In genomic region chrX:118536687-118537461, GRCh38 we compare ENCODE assay signal across 8 cellular contexts. TPM values are rescaled to one million over a fixed set of nuclear protein-coding genes. Genes with fewer than 3 reads are reported as not detected.
DNase-seq lines count a peak whose midpoint lies in the region; ATAC-seq, FAIRE-seq and TF ChIP-seq lines count a peak whose summit lies in the region.

No MANE protein-coding gene starts in this region.

- WGBS in GM12878 (ENCODE audit: insufficient coverage, insufficient replicate concordance, low lambda C conversion rate, missing lambda C conversion rate) = 1% methylated on average over 6 of the region's 6 CpGs

- H3K9ac ChIP-seq in GM12878 (ENCODE audit: control insufficient read depth, insufficient read depth, low read length) = peak overlapping the region; percentile 59

- no peak for TF ChIP-seq POLR2A in GM12878 (IDR thresholded peaks at IDR 0.05; ENCODE audit: low read depth, low read length)

- BruUV-seq in GM12878 (replicated peaks; lab: Mats Ljungman, UMichigan) = no TSS peak

- H3K4me2 ChIP-seq in GM12878 (ENCODE audit: control insufficient read depth, insufficient read depth) = peak overlapping the region; percentile 68

- in situ Hi-C loops in GM12878 (cut with MboI) = no loop called here

- H3K36me3 Mint-ChIP-seq in CD8-positive, alpha-beta T cell = peaks cover 10% of the 10 kb centered on the region
- H3K36me3 Mint-ChIP-seq in mesothelial cell of epicardium = peaks cover 8% of the 10 kb centered on the region

- peaks cover 64% of the 10 kb centered on the region for H3K4me1 Mint-ChIP-seq in CD8-positive, alpha-beta T cell (ENCODE audit: low read depth)
- H3K4me1 Mint-ChIP-seq in mesothelial cell of epicardium = peaks cover 46% of the 10 kb centered on the region

- no peaks in the 10 kb centered on the region for H3K9me3 ChIP-seq in CD8-positive, alpha-beta T cell (ENCODE audit: low read length)
- no peaks in the 10 kb centered on the region for H3K9me3 ChIP-seq in GM12878 (replicated peaks; ENCODE audit: control insufficient read depth, insufficient read depth, low read length)

- peak overlapping the region; percentile 9 for H3K4me3 ChIP-seq in CD8-positive, alpha-beta T cell (ENCODE audit: low read depth, low read length)
- peak overlapping the region; percentile 31 for H3K4me3 ChIP-seq in GM12878

- FAIRE-seq in GM12878 (lab: Jason Lieb, UNC) = no peak

- no peaks in the 10 kb centered on the region for H3K36me3 ChIP-seq in CD8-positive, alpha-beta T cell (ENCODE audit: insufficient read depth, low read length)
- no peaks in the 10 kb centered on the region for H3K36me3 ChIP-seq in GM12878 (ENCODE audit: control insufficient read depth in 2 of 2, insufficient read depth in 2 of 2, low read length in 1 of 2)

- RAD21 ChIA-PET in GM12878 (lab: Charles Lee; ENCODE audit: unreplicated experiment) = interaction anchor here (1.2 kb wide), 1 partner anchor 8 kb away, joined by 4 read pairs; no protein-coding TSS in a partner anchor

- peaks cover 10% of the 10 kb centered on the region for H3K79me2 ChIP-seq in GM12878 (ENCODE audit: control insufficient read depth, insufficient read depth, low read length)

- H3K4me1 ChIP-seq in CD8-positive, alpha-beta T cell (ENCODE audit: insufficient read depth, low read length) = peaks cover 57% of the 10 kb centered on the region
- peaks cover 8% of the 10 kb centered on the region for H3K4me1 ChIP-seq in GM12878 (ENCODE audit: control insufficient read depth, insufficient read depth, low read length)

- POLR2A ChIA-PET in CD8-positive, alpha-beta T cell (lab: Charles Lee) = interaction anchor here (1.0 to 1.1 kb wide), 2 partner anchors 37 to 40 kb away, joined by 3 to 5 read pairs; no protein-coding TSS in a partner anchor
- POLR2A ChIA-PET in GM12878 (lab: Charles Lee) = interaction anchor here (2.0 to 2.4 kb wide), 2 partner anchors 8 to 39 kb away, joined by 7 to 9 read pairs; no protein-coding TSS in a partner anchor

- TF ChIP-seq CTCF in CD8-positive, alpha-beta T cell (IDR thresholded peaks at IDR 0.05) = peak; percentile 53
- TF ChIP-seq CTCF in GM12878 (IDR thresholded peaks at IDR 0.05 in 2 of 3, conservative IDR thresholded peaks at IDR 0.05 in 1 of 3; ENCODE audit: control insufficient read depth in 2 of 3, extremely low read depth in 1 of 3, insufficient read depth in 1 of 3, low read depth in 3 of 3, low read length in 3 of 3) (peak; percentile 34 to 55 (median 51)), mesothelial cell of epicardium (IDR thresholded peaks at IDR 0.05; ENCODE audit: unreplicated experiment) (peak; percentile 34)

- intact Hi-C loops in CD8-positive, alpha-beta T cell (cut with DNase I, micrococcal nuclease) = loop anchor here (2.0 to 5.0 kb wide), 5 partner anchors 16 to 190 kb away; partner anchors contain the start of gene WDR44 (in 1 of the 2)
- intact Hi-C loops in GM12878 (cut with micrococcal nuclease; ENCODE audit: unreplicated experiment) = loop anchor here (2.0 to 5.0 kb wide), 2 partner anchors 40 to 190 kb away; partner anchors contain the start of gene WDR44

- TF ChIP-seq EP300 in GM12878 (IDR thresholded peaks at IDR 0.05; ENCODE audit: borderline replicate concordance in 1 of 2, control insufficient read depth in 1 of 2, low read depth in 2 of 2, low read length in 2 of 2) = no peak

- H3K27me3 Mint-ChIP-seq in CD8-positive, alpha-beta T cell (ENCODE audit: low read depth) = no peaks in the 10 kb centered on the region
- H3K27me3 Mint-ChIP-seq in mesothelial cell of epicardium (ENCODE audit: low read depth) = no peaks in the 10 kb centered on the region

- no peaks in the 10 kb centered on the region for H3K9me3 Mint-ChIP-seq in CD8-positive, alpha-beta T cell
- peaks cover 31% of the 10 kb centered on the region for H3K9me3 Mint-ChIP-seq in mesothelial cell of epicardium

- H2AFZ ChIP-seq in GM12878 (ENCODE audit: control insufficient read depth, low read depth, low read length) = peak overlapping the region; percentile 67

- H4K20me1 ChIP-seq in GM12878 (ENCODE audit: control insufficient read depth, insufficient read depth) = no peaks in the 10 kb centered on the region

- no peaks in the 10 kb centered on the region for H3K27me3 ChIP-seq in CD8-positive, alpha-beta T cell (ENCODE audit: insufficient read depth, low read length)
- H3K27me3 ChIP-seq in GM12878 (replicated peaks in 1 of 2; ENCODE audit: control insufficient read depth in 2 of 2, insufficient read depth in 2 of 2, low read length in 1 of 2) = no peaks in the 10 kb centered on the region

- 0 out of 2 replicates have a peak, but pooled peaks have one; percentile 20 for TF ChIP-seq RAD21 in GM12878 (IDR thresholded peaks at IDR 0.05; ENCODE audit: insufficient read depth, low read depth, low read length)

- peak; percentile 87 for ATAC-seq in CD8-positive, alpha-beta T cell
- ATAC-seq in GM19372 (IDR thresholded peaks at IDR 0.05; ENCODE audit: low read depth, unreplicated experiment) = peak; percentile 58
- peak; percentile 64 for ATAC-seq in HG03196 (IDR thresholded peaks at IDR 0.05; ENCODE audit: unreplicated experiment)
- peak; percentile 73 for ATAC-seq in SK-N-SH treated with all-trans-retinoic acid at 6 μM for 48 hours
- ATAC-seq in GM12878 = peak; percentile 87

- CTCF ChIA-PET in CD8-positive, alpha-beta T cell (lab: Charles Lee) = interaction anchor here (0.9 to 5.2 kb wide), 6 partner anchors 7 to 63 kb away, joined by 3 to 28 read pairs (median 4); partner anchors contain the start of gene DOCK11
- CTCF ChIA-PET in GM12878 (lab: Yijun Ruan, JAX) = interaction anchor here (0.7 to 2.8 kb wide), 3 partner anchors 9 to 498 kb away, joined by 3 to 9 read pairs (median 5); no protein-coding TSS in a partner anchor

- peak overlapping the region; percentile 80 for H3K27ac Mint-ChIP-seq in CD8-positive, alpha-beta T cell
- H3K27ac Mint-ChIP-seq in mesothelial cell of epicardium = peak overlapping the region; percentile 88

- no peak overlapping the region for H3K27ac ChIP-seq in CD8-positive, alpha-beta T cell (ENCODE audit: low read depth, low read length)
- H3K27ac ChIP-seq in GM12878 (ENCODE audit: control insufficient read depth, insufficient read depth) = peak overlapping the region; percentile 85

- peak; percentile 1 to 58 (median 40) for DNase-seq in CD8-positive, alpha-beta T cell
- DNase-seq in GM12878 (ENCODE audit: low read depth, low spot score) (peak; percentile 33), mesothelial cell of epicardium (ENCODE audit: low spot score in 2 of 2, unreplicated experiment in 2 of 2) (no peak), mucosa of gallbladder (ENCODE audit: low spot score) (no peak), NCI-H774 (lab: John Stamatoyannopoulos, UW) (no peak)

- H3K4me3 Mint-ChIP-seq in CD8-positive, alpha-beta T cell = peak overlapping the region; percentile 35
- no peak overlapping the region for H3K4me3 Mint-ChIP-seq in mesothelial cell of epicardium

- SMC1A ChIA-PET in GM12878 (lab: Charles Lee; ENCODE audit: uncharacterized antibody, unreplicated experiment) = interaction anchor here (1.0 to 4.3 kb wide), 4 partner anchors 10 to 187 kb away, joined by 3 to 24 read pairs (median 6); partner anchors contain the start of gene DOCK11

TF ChIP-seq in GM12878, 131 proteins besides CTCF, POLR2A, EP300 and RAD21 (continues in another document):
- TF ChIP-seq GABPA (IDR thresholded peaks at IDR 0.05; ENCODE audit: low read depth) (peak; percentile 36; the same call in 1 of the 2 replicates), YY1 (IDR thresholded peaks at IDR 0.05; ENCODE audit: low read depth, low read length) (peak; percentile 89), ATF2 (IDR thresholded peaks at IDR 0.05; ENCODE audit: low read length) (0 out of 2 replicates have a peak, but pooled peaks have one; percentile 21), MEF2B (IDR thresholded peaks at IDR 0.05; ENCODE audit: partially characterized antibody, poor library complexity, severe bottlenecking) (peak; percentile 19), NFIC (IDR thresholded peaks at IDR 0.05; ENCODE audit: low read depth, low read length) (peak; percentile 57), TAF1 (IDR thresholded peaks at IDR 0.05; ENCODE audit: borderline replicate concordance, low read depth, low read length) (0 out of 2 replicates have a peak, but pooled peaks have one; percentile 31), RFX5 (IDR thresholded peaks at IDR 0.05; ENCODE audit: low read depth, low read length) (no peak)

RNA-seq across cellular contexts. Expression of gene DOCK11, which starts 41.3 kb away (rescaled TPM):
- 10 to 100 TPM; 52.8 to 57.9 TPM for total RNA-seq in CD8-positive, alpha-beta T cell
- 27.8 and 29.5 TPM in 2 replicates for total RNA-seq in GM12878 (2013; cell fraction: nucleolus; rRNA removed)
- 26.9 and 32.0 TPM in 2 replicates for total RNA-seq in GM12878 (2014; rRNA removed)
- total RNA-seq in GM12878 (2014; rRNA removed; fragmentation: Illumina TruSeq; extraction: Trizol) = 29.4 and 30.7 TPM in 2 replicates
- total RNA-seq in GM12878 (2021) = 23.7 and 24.0 TPM in 2 replicates
- 9.7 TPM for polyA plus RNA-seq in GM12878 (2011; ENCODE audit: low read depth)
- polyA plus RNA-seq in GM12878 (2011; rRNA removed) = 17.1 and 27.4 TPM in 2 replicates
- 6.9 and 7.2 TPM in 2 replicates for polyA plus RNA-seq in GM12878 (2011; cell fraction: cytosol; rRNA removed)
- polyA plus RNA-seq in GM12878 (2011; cell fraction: nucleus; rRNA removed) = 8.8 and 9.3 TPM in 2 replicates
- 16.5 and 17.2 TPM in 2 replicates for polyA plus RNA-seq in GM12878 (2012)
- polyA plus RNA-seq in GM12878 (2014; fragmentation: Illumina TruSeq; extraction: Trizol) = 22.3 and 29.1 TPM in 2 replicates
- polyA plus RNA-seq in GM12878 (2014; fragmentation: Nextera tagmentation; extraction: Ambion mirVana) = 10 to 100 TPM; 17.3 to 27.7 TPM
- polyA plus RNA-seq in GM12878 (2014; rRNA removed) = 15.2 and 17.3 TPM in 2 replicates
- polyA plus RNA-seq in GM12878 (2016; fragmentation: Nextera tagmentation; extraction: Ambion mirVana) = 10 to 100 TPM; 16.3 to 17.0 TPM
- 17.2 and 25.0 TPM in 2 replicates for polyA minus RNA-seq in GM12878 (2011; rRNA and poly(A)+ RNA removed)
- 7.9 and 10.2 TPM in 2 replicates for polyA minus RNA-seq in GM12878 (2011; cell fraction: cytosol; rRNA and poly(A)+ RNA removed)
- 6.9 and 8.0 TPM in 2 replicates for polyA minus RNA-seq in GM12878 (2011; cell fraction: nucleus; rRNA and poly(A)+ RNA removed)
- 53.6 to 58.2 TPM (median 56.7 TPM) in 3 replicates for total RNA-seq in mesothelial cell of epicardium
- total RNA-seq in mucosa of gallbladder = 16.3 TPM

Comparison
In these comparisons a context has a peak if more than half of its experiments do, and no peak if none do; other contexts are left out.
1. DNase-seq: peak in CD8-positive, alpha-beta T cell (7 of 7) and GM12878 (single experiment); none in mesothelial cell of epicardium (0 of 2), mucosa of gallbladder (single experiment) and NCI-H774 (single experiment).
2. Peak in every context shown above with its lines, with median percentiles within 50 percentile points of each other: ATAC-seq and CTCF ChIP-seq.